In genomic region chr15:79831635-79832034, GRCh38 we compare ENCODE assay signal across 21 cellular contexts.
"Had no signal": no experiment of that assay in that cellular context is flagged by ENCODE, and none has a peak within 500 bp of the region (broad histone marks: within the 10 kb centered on the region; RNA-seq: fewer than 3 reads in every experiment).

No MANE protein-coding gene starts in this region.

- DNase-seq: KBM-7, MV-4-11, NCI-H1048, NCI-H1105, NCI-H1417, NCI-H1436 treated with DMSO at 0.1 percent for 48 hours, NCI-H1694, NCI-H187 treated with DMSO at 0.1 percent for 48 hours, NCI-H2029 treated with DMSO at 0.1 percent for 48 hours, NCI-H2171 treated with DMSO at 0.1 percent for 48 hours, NCI-H345, NCI-H446 treated with DMSO at 0.1 percent for 48 hours, NCI-H510A treated with DMSO at 0.1 percent for 48 hours, NCI-H69, NCI-H774, PC-3, SHP77 treated with DMSO at 0.1 percent for 48 hours, SJCRH30 had no signal

- ATAC-seq: Panc1, PC-3, Right ventricle myocardium inferior, SK-N-SH treated with all-trans-retinoic acid at 6 μM for 48 hours had no signal
